1 cellular context compared by ENCODE assay signal in genomic region chr17:1229354-1229890, GRCh38.
A peak's percentile ranks its signal among the peaks of the same experiment; 100 is the strongest.
TF ChIP-seq lines count a peak whose summit lies in the region.

No MANE protein-coding gene starts in this region.

TF ChIP-seq in HEK293, 187 proteins besides CTCF, POLR2A, EP300 and RAD21 (continued from another document):
- TF ChIP-seq ZSCAN30 (tag by site-specific recombination; IDR thresholded peaks at IDR 0.05) (0 out of 2 replicates have a peak, but pooled peaks have one; percentile 3), EGR2 (tag by site-specific recombination; IDR thresholded peaks at IDR 0.05; ENCODE audit: low read depth) (peak; percentile 80), SP2 (tag by site-specific recombination; IDR thresholded peaks at IDR 0.05) (peak; percentile 68), ZNF660 (tag by site-specific recombination; IDR thresholded peaks at IDR 0.05) (peak; percentile 36; the same call in 1 of the 2 replicates), GLIS2 (tag by site-specific recombination; IDR thresholded peaks at IDR 0.05) (peak; percentile 51), ZNF76 (tag by site-specific recombination; IDR thresholded peaks at IDR 0.05; ENCODE audit: borderline replicate concordance, low read depth) (0 out of 2 replicates have a peak, but pooled peaks have one; percentile 33), ZNF423 (tag by site-specific recombination; IDR thresholded peaks at IDR 0.05) (0 out of 2 replicates have a peak, but pooled peaks have one; percentile 41), PBX3 (CRISPR knock-in tag; IDR thresholded peaks at IDR 0.05) (0 out of 2 replicates have a peak, but pooled peaks have one; percentile 33), ZNF600 (tag by site-specific recombination; IDR thresholded peaks at IDR 0.05) (peak; percentile 53; the same call in 1 of the 2 replicates), ZFHX2 (tag by site-specific recombination; conservative IDR thresholded peaks at IDR 0.05) (peak; percentile 88), ZBTB20 (tag by site-specific recombination; IDR thresholded peaks at IDR 0.05) (peak; percentile 55; the same call in 1 of the 2 replicates), GLIS1 (tag by site-specific recombination; IDR thresholded peaks at IDR 0.05) (peak; percentile 65), ZBTB6 (tag by site-specific recombination; IDR thresholded peaks at IDR 0.05) (peak; percentile 97), ZBTB11 (tag by site-specific recombination; conservative IDR thresholded peaks at IDR 0.05; ENCODE audit: low read depth) (peak; percentile 42), IKZF3 (tag by site-specific recombination; IDR thresholded peaks at IDR 0.05) (peak; percentile 80), ZNF513 (tag by site-specific recombination; IDR thresholded peaks at IDR 0.05) (peak; percentile 72), KLF9 (tag by site-specific recombination; IDR thresholded peaks at IDR 0.05; ENCODE audit: low read depth) (0 out of 2 replicates have a peak, but pooled peaks have one; percentile 27), SCRT2 (tag by site-specific recombination; IDR thresholded peaks at IDR 0.05) (peak; percentile 98), ZNF16 (tag by site-specific recombination; IDR thresholded peaks at IDR 0.05; ENCODE audit: low read depth) (no peak), ZNF768 (tag by site-specific recombination; IDR thresholded peaks at IDR 0.05) (no peak), ZNF670 (tag by site-specific recombination; IDR thresholded peaks at IDR 0.05; ENCODE audit: low read depth) (no peak), ZSCAN5A (tag by site-specific recombination; IDR thresholded peaks at IDR 0.05) (0 out of 2 replicates have a peak, but pooled peaks have one; percentile 38), KLF10 (tag by site-specific recombination; IDR thresholded peaks at IDR 0.05) (0 out of 2 replicates have a peak, but pooled peaks have one; percentile 9), MZF1 (tag by site-specific recombination; IDR thresholded peaks at IDR 0.05; ENCODE audit: borderline replicate concordance) (no peak), REST (tag by site-specific recombination; IDR thresholded peaks at IDR 0.05) (no peak), PATZ1 (tag by site-specific recombination; IDR thresholded peaks at IDR 0.05) (peak; percentile 58; the same call in 1 of the 2 replicates), ZBTB26 (tag by site-specific recombination; optimal IDR thresholded peaks at IDR 0.05) (peak; percentile 87), ZNF777 (tag by site-specific recombination; IDR thresholded peaks at IDR 0.05; ENCODE audit: borderline replicate concordance) (0 out of 2 replicates have a peak, but pooled peaks have one; percentile 19), PRDM10 (tag by site-specific recombination; IDR thresholded peaks at IDR 0.05) (no peak), ZNF335 (tag by site-specific recombination; conservative IDR thresholded peaks at IDR 0.05) (peak; percentile 51; the same call in 1 of the 2 replicates)
